In the genomic region with DNA sequence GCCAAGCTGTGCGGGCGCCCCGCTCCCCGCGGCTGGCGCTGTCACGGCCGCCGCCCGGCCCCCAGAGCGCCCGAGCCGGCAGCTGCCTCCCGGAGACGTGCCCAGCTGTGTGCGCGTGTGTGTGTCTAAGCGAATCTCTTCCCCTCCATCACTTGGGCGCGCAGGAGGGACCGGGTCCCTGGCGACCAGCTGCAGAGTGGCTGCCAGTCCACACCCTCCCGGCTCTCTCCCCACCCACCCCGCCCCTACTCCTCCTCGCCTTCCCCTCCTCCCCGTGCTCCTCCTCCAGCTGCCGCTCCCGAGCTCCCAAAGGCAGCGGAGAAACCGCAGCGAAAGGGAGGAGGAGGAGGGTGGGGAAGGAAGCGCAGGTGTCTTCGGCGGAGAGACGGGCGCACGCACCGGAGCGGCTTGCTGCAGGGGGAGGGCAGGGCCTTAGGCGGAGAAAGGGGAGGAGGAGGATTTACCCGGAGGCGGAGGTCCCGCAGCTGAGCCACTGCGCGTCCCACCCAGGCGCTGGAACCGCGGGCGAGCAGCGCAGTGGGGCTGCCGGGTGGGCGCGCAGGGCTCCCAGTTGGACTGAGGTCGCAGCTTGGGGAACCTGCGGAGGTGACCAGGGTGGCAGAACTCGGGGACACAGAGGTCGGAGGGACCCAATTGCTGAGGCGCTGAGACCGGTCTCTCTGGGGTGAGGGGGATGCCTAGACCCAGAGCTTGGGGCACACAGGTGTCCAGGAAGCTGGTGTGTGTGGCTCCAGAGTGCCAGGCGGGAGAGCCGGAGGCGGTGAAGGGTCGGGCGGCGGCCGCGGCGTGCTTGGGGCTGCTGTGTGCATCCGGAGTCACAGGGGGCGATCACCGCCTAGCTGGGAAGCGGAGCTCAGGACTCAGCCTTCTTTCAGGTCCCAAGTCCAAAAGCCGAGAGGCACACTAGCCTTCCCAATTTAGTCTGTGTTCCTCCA, we compare ENCODE assay signal across 9 cellular contexts.
DNase-seq lines count a peak whose midpoint lies in the region; ATAC-seq and TF ChIP-seq lines count a peak whose summit lies in the region.
"Had no signal": no experiment of that assay in that cellular context is flagged by ENCODE, and none has a peak within 500 bp of the region (broad histone marks: within the 10 kb centered on the region; RNA-seq: fewer than 3 reads in every experiment).

A gene with protein sequence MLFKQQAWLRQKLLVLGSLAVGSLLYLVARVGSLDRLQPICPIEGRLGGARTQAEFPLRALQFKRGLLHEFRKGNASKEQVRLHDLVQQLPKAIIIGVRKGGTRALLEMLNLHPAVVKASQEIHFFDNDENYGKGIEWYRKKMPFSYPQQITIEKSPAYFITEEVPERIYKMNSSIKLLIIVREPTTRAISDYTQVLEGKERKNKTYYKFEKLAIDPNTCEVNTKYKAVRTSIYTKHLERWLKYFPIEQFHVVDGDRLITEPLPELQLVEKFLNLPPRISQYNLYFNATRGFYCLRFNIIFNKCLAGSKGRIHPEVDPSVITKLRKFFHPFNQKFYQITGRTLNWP (minus strand): TSS at position 198 of the 956 bp plus-strand sequence. CDS start 280,178 bp downstream, outside the sequence.

- H3K27me3 ChIP-seq in WERI-Rb-1 (ENCODE audit: insufficient read depth, low read depth, severe bottlenecking) = no peaks in the 10 kb centered on the region
- peaks cover 13% of the 10 kb centered on the region for H3K27me3 ChIP-seq in neuron (ENCODE audit: insufficient read depth, low read length)

- H3K36me3 ChIP-seq in WERI-Rb-1 (no peaks in the 10 kb centered on the region), neuron (ENCODE audit: insufficient read depth, low read length) (no peaks in the 10 kb centered on the region)

- peak; percentile 83 for TF ChIP-seq CTCF in WERI-Rb-1 (IDR thresholded peaks at IDR 0.05; ENCODE audit: low read depth, low read length)

- ATAC-seq in HG03135 (IDR thresholded peaks at IDR 0.05; ENCODE audit: unreplicated experiment) = no peak

- H3K27ac ChIP-seq in WERI-Rb-1 = peak within 1 kb of the TSS; percentile 70

- H2AFZ ChIP-seq in neuron (ENCODE audit: low read depth, low read length) = peak within 1 kb of the TSS; percentile 88

- DNase-seq in NCI-H1417 (lab: John Stamatoyannopoulos, UW) (peak; percentile 3 to 84 (median 79)), NCI-H1417 treated with DMSO at 0.1 percent for 48 hours (lab: John Stamatoyannopoulos, UW) (no peak), KBM-7 (peak; percentile 18), WERI-Rb-1 (peak; percentile 83), foreskin melanocyte (peak; percentile 13)
- DNase-seq in activated effector memory CD4-positive, alpha-beta T cell treated with Interleukin-2 at 50 U/mL for 16 hours = no peak
- DNase-seq: CD4-positive, CD25-positive, alpha-beta regulatory T cell had no signal

- H3K4me1 ChIP-seq in neuron (ENCODE audit: insufficient read depth, low read length) = peaks cover 42% of the 10 kb centered on the region

- H3K9me3 ChIP-seq in WERI-Rb-1 (ENCODE audit: severe bottlenecking) = no peaks in the 10 kb centered on the region
- H3K9me3 ChIP-seq in neuron (ENCODE audit: low read length) = no peaks in the 10 kb centered on the region

- H3K4me3 ChIP-seq in WERI-Rb-1 (ENCODE audit: low read depth, low read length) (peak within 1 kb of the TSS; percentile 52), neuron (ENCODE audit: low read length) (peak within 1 kb of the TSS; percentile 49)

- in situ Hi-C loops in KBM-7 (cut with MboI; ENCODE audit: low pct_unique_long_range_greater_than_20kb, low sequenced_read_pairs) = no loop called here

Comparison
In these comparisons a context has a peak if more than half of its experiments do, and no peak if none do; other contexts are left out.
1. DNase-seq: peak in NCI-H1417 (3 of 3), KBM-7 (single experiment), WERI-Rb-1 (single experiment) and foreskin melanocyte (single experiment); none in NCI-H1417 treated with DMSO at 0.1 percent for 48 hours (single experiment) and activated effector memory CD4-positive, alpha-beta T cell treated with Interleukin-2 at 50 U/mL for 16 hours (single experiment).